Comparison of ENCODE assay signal across 1 cellular context in the genomic region with DNA sequence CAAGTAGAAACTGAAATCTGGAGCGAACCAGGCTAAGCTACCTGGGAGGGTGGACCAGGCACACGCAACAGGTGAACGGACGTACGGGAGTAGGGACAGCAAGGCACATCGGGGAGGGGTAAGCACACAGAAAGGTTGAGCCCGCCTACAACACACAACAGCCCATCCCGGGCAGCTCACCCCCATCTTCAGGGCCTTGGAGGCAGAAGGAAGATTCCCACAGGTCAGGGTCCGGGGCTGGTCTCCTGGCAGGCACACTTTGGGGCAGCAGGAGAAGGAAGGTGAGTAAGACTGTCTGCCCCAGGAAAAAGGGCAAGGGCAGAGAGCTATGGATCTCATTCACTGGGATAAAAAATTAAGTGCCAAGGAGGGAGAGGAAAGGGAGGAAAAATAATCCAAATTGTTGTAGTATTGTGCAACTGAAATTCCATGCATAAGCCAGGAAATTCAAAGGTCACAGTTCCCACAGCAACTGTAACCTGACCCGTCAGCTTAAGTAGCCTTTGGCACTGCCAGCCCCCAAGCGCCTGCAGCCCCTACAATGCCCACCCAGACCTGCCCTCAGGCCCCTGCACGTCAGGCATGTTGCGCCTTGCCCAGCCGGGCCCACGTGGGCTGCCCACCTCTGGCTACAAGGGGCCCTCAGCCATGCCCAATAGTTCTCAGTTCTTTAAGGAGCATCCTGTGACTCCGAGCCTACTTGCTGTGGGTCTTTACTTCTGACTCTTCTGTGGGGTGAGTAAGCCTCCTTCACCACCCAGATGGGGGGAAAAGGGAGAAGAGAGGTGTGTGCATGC.
TF ChIP-seq lines count a peak whose summit lies in the region.

No MANE protein-coding gene starts in this region.

TF ChIP-seq in HepG2, 621 proteins besides CTCF, POLR2A, EP300 and RAD21 (continued from another document):
- TF ChIP-seq GABPB1 (CRISPR knock-in tag; IDR thresholded peaks at IDR 0.05): peak; percentile 28; the same call in 1 of the 2 replicates
- TF ChIP-seq, protein P1, sequence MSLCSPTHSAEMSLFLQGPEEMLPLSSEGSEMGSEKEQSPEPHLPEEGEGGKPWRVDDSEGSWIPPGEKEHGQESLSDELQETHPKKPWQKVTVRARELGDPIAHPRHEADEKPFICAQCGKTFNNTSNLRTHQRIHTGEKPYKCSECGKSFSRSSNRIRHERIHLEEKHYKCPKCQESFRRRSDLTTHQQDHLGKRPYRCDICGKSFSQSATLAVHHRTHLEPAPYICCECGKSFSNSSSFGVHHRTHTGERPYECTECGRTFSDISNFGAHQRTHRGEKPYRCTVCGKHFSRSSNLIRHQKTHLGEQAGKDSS (CRISPR knock-in tag; IDR thresholded peaks at IDR 0.05; ENCODE audit: borderline replicate concordance, low read depth): no peak
- TF ChIP-seq, protein P2, sequence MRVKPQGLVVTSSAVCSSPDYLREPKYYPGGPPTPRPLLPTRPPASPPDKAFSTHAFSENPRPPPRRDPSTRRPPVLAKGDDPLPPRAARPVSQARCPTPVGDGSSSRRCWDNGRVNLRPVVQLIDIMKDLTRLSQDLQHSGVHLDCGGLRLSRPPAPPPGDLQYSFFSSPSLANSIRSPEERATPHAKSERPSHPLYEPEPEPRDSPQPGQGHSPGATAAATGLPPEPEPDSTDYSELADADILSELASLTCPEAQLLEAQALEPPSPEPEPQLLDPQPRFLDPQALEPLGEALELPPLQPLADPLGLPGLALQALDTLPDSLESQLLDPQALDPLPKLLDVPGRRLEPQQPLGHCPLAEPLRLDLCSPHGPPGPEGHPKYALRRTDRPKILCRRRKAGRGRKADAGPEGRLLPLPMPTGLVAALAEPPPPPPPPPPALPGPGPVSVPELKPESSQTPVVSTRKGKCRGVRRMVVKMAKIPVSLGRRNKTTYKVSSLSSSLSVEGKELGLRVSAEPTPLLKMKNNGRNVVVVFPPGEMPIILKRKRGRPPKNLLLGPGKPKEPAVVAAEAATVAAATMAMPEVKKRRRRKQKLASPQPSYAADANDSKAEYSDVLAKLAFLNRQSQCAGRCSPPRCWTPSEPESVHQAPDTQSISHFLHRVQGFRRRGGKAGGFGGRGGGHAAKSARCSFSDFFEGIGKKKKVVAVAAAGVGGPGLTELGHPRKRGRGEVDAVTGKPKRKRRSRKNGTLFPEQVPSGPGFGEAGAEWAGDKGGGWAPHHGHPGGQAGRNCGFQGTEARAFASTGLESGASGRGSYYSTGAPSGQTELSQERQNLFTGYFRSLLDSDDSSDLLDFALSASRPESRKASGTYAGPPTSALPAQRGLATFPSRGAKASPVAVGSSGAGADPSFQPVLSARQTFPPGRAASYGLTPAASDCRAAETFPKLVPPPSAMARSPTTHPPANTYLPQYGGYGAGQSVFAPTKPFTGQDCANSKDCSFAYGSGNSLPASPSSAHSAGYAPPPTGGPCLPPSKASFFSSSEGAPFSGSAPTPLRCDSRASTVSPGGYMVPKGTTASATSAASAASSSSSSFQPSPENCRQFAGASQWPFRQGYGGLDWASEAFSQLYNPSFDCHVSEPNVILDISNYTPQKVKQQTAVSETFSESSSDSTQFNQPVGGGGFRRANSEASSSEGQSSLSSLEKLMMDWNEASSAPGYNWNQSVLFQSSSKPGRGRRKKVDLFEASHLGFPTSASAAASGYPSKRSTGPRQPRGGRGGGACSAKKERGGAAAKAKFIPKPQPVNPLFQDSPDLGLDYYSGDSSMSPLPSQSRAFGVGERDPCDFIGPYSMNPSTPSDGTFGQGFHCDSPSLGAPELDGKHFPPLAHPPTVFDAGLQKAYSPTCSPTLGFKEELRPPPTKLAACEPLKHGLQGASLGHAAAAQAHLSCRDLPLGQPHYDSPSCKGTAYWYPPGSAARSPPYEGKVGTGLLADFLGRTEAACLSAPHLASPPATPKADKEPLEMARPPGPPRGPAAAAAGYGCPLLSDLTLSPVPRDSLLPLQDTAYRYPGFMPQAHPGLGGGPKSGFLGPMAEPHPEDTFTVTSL (CRISPR knock-in tag; IDR thresholded peaks at IDR 0.05; ENCODE audit: borderline replicate concordance): peak; percentile 30; the same call in 1 of the 2 replicates
- TF ChIP-seq, protein P3, sequence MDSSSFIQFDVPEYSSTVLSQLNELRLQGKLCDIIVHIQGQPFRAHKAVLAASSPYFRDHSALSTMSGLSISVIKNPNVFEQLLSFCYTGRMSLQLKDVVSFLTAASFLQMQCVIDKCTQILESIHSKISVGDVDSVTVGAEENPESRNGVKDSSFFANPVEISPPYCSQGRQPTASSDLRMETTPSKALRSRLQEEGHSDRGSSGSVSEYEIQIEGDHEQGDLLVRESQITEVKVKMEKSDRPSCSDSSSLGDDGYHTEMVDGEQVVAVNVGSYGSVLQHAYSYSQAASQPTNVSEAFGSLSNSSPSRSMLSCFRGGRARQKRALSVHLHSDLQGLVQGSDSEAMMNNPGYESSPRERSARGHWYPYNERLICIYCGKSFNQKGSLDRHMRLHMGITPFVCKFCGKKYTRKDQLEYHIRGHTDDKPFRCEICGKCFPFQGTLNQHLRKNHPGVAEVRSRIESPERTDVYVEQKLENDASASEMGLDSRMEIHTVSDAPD (CRISPR knock-in tag; IDR thresholded peaks at IDR 0.05): no peak
- peak; percentile 79 for TF ChIP-seq SALL1 (CRISPR knock-in tag; IDR thresholded peaks at IDR 0.05)
- TF ChIP-seq, protein P4, sequence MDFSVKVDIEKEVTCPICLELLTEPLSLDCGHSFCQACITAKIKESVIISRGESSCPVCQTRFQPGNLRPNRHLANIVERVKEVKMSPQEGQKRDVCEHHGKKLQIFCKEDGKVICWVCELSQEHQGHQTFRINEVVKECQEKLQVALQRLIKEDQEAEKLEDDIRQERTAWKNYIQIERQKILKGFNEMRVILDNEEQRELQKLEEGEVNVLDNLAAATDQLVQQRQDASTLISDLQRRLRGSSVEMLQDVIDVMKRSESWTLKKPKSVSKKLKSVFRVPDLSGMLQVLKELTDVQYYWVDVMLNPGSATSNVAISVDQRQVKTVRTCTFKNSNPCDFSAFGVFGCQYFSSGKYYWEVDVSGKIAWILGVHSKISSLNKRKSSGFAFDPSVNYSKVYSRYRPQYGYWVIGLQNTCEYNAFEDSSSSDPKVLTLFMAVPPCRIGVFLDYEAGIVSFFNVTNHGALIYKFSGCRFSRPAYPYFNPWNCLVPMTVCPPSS (IDR thresholded peaks at IDR 0.05): no peak
- no peak for TF ChIP-seq ZNF432 (CRISPR knock-in tag; IDR thresholded peaks at IDR 0.05; ENCODE audit: borderline replicate concordance)
- peak; percentile 36; the same call in 1 of the 2 replicates for TF ChIP-seq TAF1 (CRISPR knock-in tag; IDR thresholded peaks at IDR 0.05)
- 0 out of 2 replicates have a peak, but pooled peaks have one; percentile 42 for TF ChIP-seq KMT2A (CRISPR knock-in tag; IDR thresholded peaks at IDR 0.05)
- TF ChIP-seq, protein P5, sequence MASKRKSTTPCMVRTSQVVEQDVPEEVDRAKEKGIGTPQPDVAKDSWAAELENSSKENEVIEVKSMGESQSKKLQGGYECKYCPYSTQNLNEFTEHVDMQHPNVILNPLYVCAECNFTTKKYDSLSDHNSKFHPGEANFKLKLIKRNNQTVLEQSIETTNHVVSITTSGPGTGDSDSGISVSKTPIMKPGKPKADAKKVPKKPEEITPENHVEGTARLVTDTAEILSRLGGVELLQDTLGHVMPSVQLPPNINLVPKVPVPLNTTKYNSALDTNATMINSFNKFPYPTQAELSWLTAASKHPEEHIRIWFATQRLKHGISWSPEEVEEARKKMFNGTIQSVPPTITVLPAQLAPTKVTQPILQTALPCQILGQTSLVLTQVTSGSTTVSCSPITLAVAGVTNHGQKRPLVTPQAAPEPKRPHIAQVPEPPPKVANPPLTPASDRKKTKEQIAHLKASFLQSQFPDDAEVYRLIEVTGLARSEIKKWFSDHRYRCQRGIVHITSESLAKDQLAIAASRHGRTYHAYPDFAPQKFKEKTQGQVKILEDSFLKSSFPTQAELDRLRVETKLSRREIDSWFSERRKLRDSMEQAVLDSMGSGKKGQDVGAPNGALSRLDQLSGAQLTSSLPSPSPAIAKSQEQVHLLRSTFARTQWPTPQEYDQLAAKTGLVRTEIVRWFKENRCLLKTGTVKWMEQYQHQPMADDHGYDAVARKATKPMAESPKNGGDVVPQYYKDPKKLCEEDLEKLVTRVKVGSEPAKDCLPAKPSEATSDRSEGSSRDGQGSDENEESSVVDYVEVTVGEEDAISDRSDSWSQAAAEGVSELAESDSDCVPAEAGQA (IDR thresholded peaks at IDR 0.05; ENCODE audit: low read depth): no peak
- TF ChIP-seq, protein P5 (CRISPR knock-in tag; IDR thresholded peaks at IDR 0.05; ENCODE audit: borderline replicate concordance): no peak
- TF ChIP-seq HNF4G (IDR thresholded peaks at IDR 0.05; ENCODE audit: borderline replicate concordance, low read depth, low read length): peak; percentile 97
- peak; percentile 88; the same call in 1 of the 2 replicates for TF ChIP-seq HNF4G (CRISPR knock-in tag; IDR thresholded peaks at IDR 0.05; ENCODE audit: borderline replicate concordance, low read depth)
- TF ChIP-seq GATAD2A (CRISPR knock-in tag; IDR thresholded peaks at IDR 0.05): peak; percentile 87
- peak; percentile 34; the same call in 1 of the 2 replicates for TF ChIP-seq CREM (IDR thresholded peaks at IDR 0.05)
- TF ChIP-seq CREM (CRISPR knock-in tag; IDR thresholded peaks at IDR 0.05): no peak
- no peak for TF ChIP-seq STAT5B (CRISPR knock-in tag; IDR thresholded peaks at IDR 0.05)
- no peak for TF ChIP-seq SRSF9 (IDR thresholded peaks at IDR 0.05; ENCODE audit: borderline replicate concordance, insufficient read depth, low read depth, low read length, poor library complexity, severe bottlenecking)
- TF ChIP-seq FOXA3 (CRISPR knock-in tag; IDR thresholded peaks at IDR 0.05): peak; percentile 48; the same call in 1 of the 2 replicates
- TF ChIP-seq ZMYM4 (CRISPR knock-in tag; IDR thresholded peaks at IDR 0.05): 0 out of 2 replicates have a peak, but pooled peaks have one; percentile 17
- no peak for TF ChIP-seq RBFOX2 (IDR thresholded peaks at IDR 0.05; ENCODE audit: low read depth, low read length)
- no peak for TF ChIP-seq TCF7L2 (IDR thresholded peaks at IDR 0.05; ENCODE audit: low read depth, low read length)
- TF ChIP-seq, protein P6, sequence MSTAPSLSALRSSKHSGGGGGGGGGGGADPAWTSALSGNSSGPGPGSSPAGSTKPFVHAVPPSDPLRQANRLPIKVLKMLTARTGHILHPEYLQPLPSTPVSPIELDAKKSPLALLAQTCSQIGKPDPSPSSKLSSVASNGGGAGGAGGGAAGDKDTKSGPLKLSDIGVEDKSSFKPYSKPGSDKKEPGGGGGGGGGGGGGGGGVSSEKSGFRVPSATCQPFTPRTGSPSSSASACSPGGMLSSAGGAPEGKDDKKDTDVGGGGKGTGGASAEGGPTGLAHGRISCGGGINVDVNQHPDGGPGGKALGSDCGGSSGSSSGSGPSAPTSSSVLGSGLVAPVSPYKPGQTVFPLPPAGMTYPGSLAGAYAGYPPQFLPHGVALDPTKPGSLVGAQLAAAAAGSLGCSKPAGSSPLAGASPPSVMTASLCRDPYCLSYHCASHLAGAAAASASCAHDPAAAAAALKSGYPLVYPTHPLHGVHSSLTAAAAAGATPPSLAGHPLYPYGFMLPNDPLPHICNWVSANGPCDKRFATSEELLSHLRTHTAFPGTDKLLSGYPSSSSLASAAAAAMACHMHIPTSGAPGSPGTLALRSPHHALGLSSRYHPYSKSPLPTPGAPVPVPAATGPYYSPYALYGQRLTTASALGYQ (CRISPR knock-in tag; IDR thresholded peaks at IDR 0.05): 0 out of 2 replicates have a peak, but pooled peaks have one; percentile 49
- no peak for TF ChIP-seq SOX6 (IDR thresholded peaks at IDR 0.05)
- TF ChIP-seq SOX6 (CRISPR knock-in tag; IDR thresholded peaks at IDR 0.05): peak; percentile 61; the same call in 1 of the 2 replicates
- 0 out of 2 replicates have a peak, but pooled peaks have one; percentile 21 for TF ChIP-seq ZNF776 (CRISPR knock-in tag; IDR thresholded peaks at IDR 0.05)
- TF ChIP-seq ZNF317 (CRISPR knock-in tag; IDR thresholded peaks at IDR 0.05): no peak
- peak; percentile 87 for TF ChIP-seq NCOR1 (IDR thresholded peaks at IDR 0.05; ENCODE audit: borderline replicate concordance, low read length)
- TF ChIP-seq SIX4 (CRISPR knock-in tag; IDR thresholded peaks at IDR 0.05): peak; percentile 99
- 0 out of 2 replicates have a peak, but pooled peaks have one; percentile 42 for TF ChIP-seq ZNF331 (CRISPR knock-in tag; IDR thresholded peaks at IDR 0.05)
- no peak for TF ChIP-seq MAZ (IDR thresholded peaks at IDR 0.05; ENCODE audit: borderline replicate concordance, low read depth, low read length)
- peak; percentile 59; the same call in 1 of the 2 replicates for TF ChIP-seq MAZ (CRISPR knock-in tag; IDR thresholded peaks at IDR 0.05; ENCODE audit: low read depth)
